14 cellular contexts compared by ENCODE assay signal in the genomic region with DNA sequence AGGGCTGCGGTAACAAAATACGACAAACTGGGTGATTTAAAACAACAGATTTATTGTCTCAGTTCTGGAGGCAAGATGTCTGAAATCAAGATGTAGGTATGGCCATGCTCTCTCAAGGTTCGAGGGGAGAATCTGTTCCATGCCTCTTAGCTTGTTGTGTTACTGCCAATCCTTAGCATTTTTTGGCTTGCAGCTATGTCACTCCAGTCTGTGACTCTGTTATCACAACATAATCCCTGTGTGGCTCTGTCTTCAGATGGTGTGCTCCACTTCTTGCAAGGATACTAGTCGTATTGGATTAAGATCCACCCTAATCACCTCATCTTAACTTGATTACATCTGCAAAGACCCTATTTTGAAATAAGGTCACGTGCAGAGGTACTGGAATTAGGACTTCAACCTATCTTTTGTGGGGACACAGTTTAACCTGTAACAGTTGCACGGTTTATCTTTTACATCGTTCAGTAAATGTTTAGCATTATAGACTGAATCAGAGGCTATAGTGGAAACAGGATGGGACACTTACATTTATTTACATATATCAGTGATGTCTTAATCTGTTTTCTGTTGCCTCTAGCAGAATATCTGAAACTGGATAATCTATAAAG. TPM values are rescaled to one million over a fixed set of nuclear protein-coding genes. Genes with fewer than 3 reads are reported as not detected.
DNase-seq lines count a peak whose midpoint lies in the region; ATAC-seq, FAIRE-seq and TF ChIP-seq lines count a peak whose summit lies in the region.
"Had no signal": no experiment of that assay in that cellular context is flagged by ENCODE, and none has a peak within 500 bp of the region (broad histone marks: within the 10 kb centered on the region; RNA-seq: fewer than 3 reads in every experiment).

No MANE protein-coding gene starts in this region.

- no peaks in the 10 kb centered on the region for H3K27me3 Mint-ChIP-seq in progenitor cell of endocrine pancreas
- H3K27me3 Mint-ChIP-seq: activated CD4-positive, alpha-beta T cell treated with anti-CD3 and anti-CD28 coated beads, Interleukin-2, amount 10 ng/mL, durations not matched to agents 24 days and 14 days had no signal

- peaks cover 21% of the 10 kb centered on the region for H3K4me1 ChIP-seq in OCI-LY3 (ENCODE audit: low read length)
- H3K4me1 ChIP-seq in hepatocyte (ENCODE audit: insufficient read depth), result no peaks in the 10 kb centered on the region
- peaks cover 0 to 35% (median 0%) of the 10 kb centered on the region in 3 donors for H3K4me1 ChIP-seq in gastroesophageal sphincter

- H2AFZ ChIP-seq in OCI-LY3 (ENCODE audit: low read depth, low read length), result no peak overlapping the region
- no peak overlapping the region for H2AFZ ChIP-seq in hepatocyte

- 72% methylated on average over 7 of the region's 7 CpGs for WGBS in hepatocyte (ENCODE audit: low lambda C conversion rate, missing lambda C conversion rate)
- 82 to 93% methylated on average over 7 of the region's 7 CpGs for WGBS in gastroesophageal sphincter (ENCODE audit: low coverage in 1 of 2), 2 donors

- no peak overlapping the region for H3K4me3 ChIP-seq in OCI-LY3 (ENCODE audit: low read length)
- H3K4me3 ChIP-seq in hepatocyte, result no peak overlapping the region
- no peak overlapping the region for H3K4me3 ChIP-seq in gastroesophageal sphincter

- H3K9me3 ChIP-seq in OCI-LY3 (ENCODE audit: insufficient read depth, low read length) (no peaks in the 10 kb centered on the region), hepatocyte (ENCODE audit: low read depth) (no peaks in the 10 kb centered on the region), gastroesophageal sphincter (no peaks in the 10 kb centered on the region)

- no peak for TF ChIP-seq EP300 in gastroesophageal sphincter (IDR thresholded peaks at IDR 0.05)

- peaks cover 73% of the 10 kb centered on the region for H3K79me2 ChIP-seq in OCI-LY3 (ENCODE audit: low read length)
- H3K79me2 ChIP-seq in hepatocyte, result peaks cover 68% of the 10 kb centered on the region

- peaks cover 1% of the 10 kb centered on the region for H3K36me3 Mint-ChIP-seq in progenitor cell of endocrine pancreas (ENCODE audit: insufficient read depth)

- H3K4me1 Mint-ChIP-seq in progenitor cell of endocrine pancreas (ENCODE audit: low read depth), result peaks cover 34% of the 10 kb centered on the region

- DNase-seq in D721Med (ENCODE audit: insufficient read length, low spot score) (no peak), hepatocyte (ENCODE audit: low spot score) (no peak), progenitor cell of endocrine pancreas (ENCODE audit: low spot score, unreplicated experiment) (no peak), amygdala (lab: John Stamatoyannopoulos, UW) (no peak)
- DNase-seq: activated CD4-positive, alpha-beta T cell treated with anti-CD3 and anti-CD28 coated beads, Interleukin-2, amount 10 ng/mL, durations not matched to agents 24 days and 14 days; mesendoderm; right cardiac atrium had no signal

- H4K20me1 ChIP-seq in OCI-LY3 (ENCODE audit: insufficient read depth, low read length) (peaks cover 31% of the 10 kb centered on the region), hepatocyte (ENCODE audit: insufficient read depth, poor library complexity, severe bottlenecking) (peaks cover 9% of the 10 kb centered on the region)

- H3K27me3 ChIP-seq in OCI-LY3 (ENCODE audit: low read depth, low read length), result no peaks in the 10 kb centered on the region
- H3K27me3 ChIP-seq in hepatocyte, result no peaks in the 10 kb centered on the region
- no peaks in the 10 kb centered on the region for H3K27me3 ChIP-seq in gastroesophageal sphincter
- H3K27me3 ChIP-seq: cardiac muscle cell had no signal

- H3K36me3 ChIP-seq in OCI-LY3 (replicated peaks; ENCODE audit: low read depth, low read length) (peaks cover 8% of the 10 kb centered on the region), hepatocyte (replicated peaks; ENCODE audit: insufficient read depth, low read depth) (no peaks in the 10 kb centered on the region), gastroesophageal sphincter (no peaks in the 10 kb centered on the region)
- H3K36me3 ChIP-seq: cardiac muscle cell had no signal

- H3K9me2 ChIP-seq in hepatocyte (replicated peaks; ENCODE audit: insufficient read depth), result no peaks in the 10 kb centered on the region

- no peak overlapping the region for H3K9ac ChIP-seq in OCI-LY3 (ENCODE audit: low read length)

- peak overlapping the region; percentile 77 for H3K4me3 Mint-ChIP-seq in progenitor cell of endocrine pancreas (ENCODE audit: low read depth)

- H3K27ac ChIP-seq in OCI-LY3 (ENCODE audit: low read length) (no peak overlapping the region), hepatocyte (no peak overlapping the region), gastroesophageal sphincter (no peak overlapping the region)
- H3K27ac ChIP-seq: cardiac muscle cell had no signal

- peak; percentile 66 for FAIRE-seq in D721Med (lab: Jason Lieb, UNC)
- FAIRE-seq: endothelial cell of umbilical vein had no signal

- ATAC-seq in HG02973 (IDR thresholded peaks at IDR 0.05; ENCODE audit: unreplicated experiment) (no peak), HG03460 (IDR thresholded peaks at IDR 0.05; ENCODE audit: unreplicated experiment) (no peak), gastroesophageal sphincter (no peak)
- ATAC-seq: right cardiac atrium had no signal

- no peak for TF ChIP-seq POLR2A in gastroesophageal sphincter (IDR thresholded peaks at IDR 0.05)

- H3K9me3 Mint-ChIP-seq in progenitor cell of endocrine pancreas (ENCODE audit: low read depth), result no peaks in the 10 kb centered on the region
- H3K9me3 Mint-ChIP-seq: activated CD4-positive, alpha-beta T cell treated with anti-CD3 and anti-CD28 coated beads, Interleukin-2, amount 10 ng/mL, durations not matched to agents 24 days and 14 days; activated T-helper 2 cell treated with anti-CD3 and anti-CD28 coated beads, Interferon-gamma antibody, Interleukin-2, Interleukin-4, amounts not matched to agents 10 μg/mL and 5 μg/mL and 100 μg/mL, durations not matched to agents 14 hours and 24 hours and 36 hours had no signal

- H3K27ac Mint-ChIP-seq in progenitor cell of endocrine pancreas, result peak overlapping the region; percentile 89
- H3K27ac Mint-ChIP-seq: activated CD4-positive, alpha-beta T cell treated with anti-CD3 and anti-CD28 coated beads, Interleukin-2, amount 10 ng/mL, durations not matched to agents 24 days and 14 days; activated T-helper 2 cell treated with anti-CD3 and anti-CD28 coated beads, Interferon-gamma antibody, Interleukin-2, Interleukin-4, amounts not matched to agents 10 μg/mL and 5 μg/mL and 100 μg/mL, durations not matched to agents 14 hours and 24 hours and 36 hours had no signal

- H3K4me2 ChIP-seq in OCI-LY3 (ENCODE audit: low read length), result peak overlapping the region; percentile 96; the same call in 1 of the 2 replicates
- H3K4me2 ChIP-seq in hepatocyte, result peak overlapping the region; percentile 72

- no peak for TF ChIP-seq CTCF in D721Med (IDR thresholded peaks at IDR 0.05; ENCODE audit: insufficient read depth, missing control alignments)
- TF ChIP-seq CTCF in OCI-LY3 (IDR thresholded peaks at IDR 0.05; ENCODE audit: low read depth, low read length), result no peak
- TF ChIP-seq CTCF in hepatocyte (IDR thresholded peaks at IDR 0.05; ENCODE audit: poor library complexity), result no peak
- no peak for TF ChIP-seq CTCF in progenitor cell of endocrine pancreas (IDR thresholded peaks at IDR 0.05; ENCODE audit: unreplicated experiment)
- no peak for TF ChIP-seq CTCF in gastroesophageal sphincter (IDR thresholded peaks at IDR 0.05)

RNA-seq across cellular contexts. Expression of a gene that starts 3.1 kb away (rescaled TPM):
- total RNA-seq in hepatocyte (65.4 and 71.8 TPM in 2 replicates), progenitor cell of endocrine pancreas (63.4 and 75.0 TPM in 2 replicates), gastroesophageal sphincter (10 to 100 TPM; 11.7 to 34.6 (median 12.7) TPM)
- 37.1 and 38.7 TPM in 2 replicates for polyA plus RNA-seq in hepatocyte
